Comparison of ENCODE assay signal across 29 cellular contexts in the genomic region with DNA sequence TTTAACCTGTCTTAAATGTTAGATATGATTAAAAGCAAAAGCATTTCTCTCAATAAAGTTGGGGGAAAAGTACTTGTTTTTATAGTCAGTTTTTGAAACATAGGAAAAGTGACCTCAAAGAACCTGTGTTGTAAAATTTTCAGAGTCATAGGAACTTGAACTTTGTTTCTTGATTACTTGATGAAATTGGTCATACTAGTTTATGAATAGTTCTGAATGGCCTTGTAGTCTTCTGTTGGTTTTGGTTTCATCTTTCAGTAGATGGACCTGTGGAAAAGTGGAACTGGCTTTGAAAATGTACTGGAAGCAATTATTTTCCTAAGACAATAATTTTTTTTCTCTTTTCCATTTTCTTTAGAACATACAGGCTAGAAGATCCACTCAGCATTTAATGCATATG.
"Had no signal": no experiment of that assay in that cellular context is flagged by ENCODE, and none has a peak within 500 bp of the region (broad histone marks: within the 10 kb centered on the region; RNA-seq: fewer than 3 reads in every experiment).

No MANE protein-coding gene starts in this region.

- DNase-seq: activated B cell treated with CpG ODN at 0.5 μM for 24 hours; activated CD4-positive, alpha-beta T cell treated with anti-CD3 and anti-CD28 coated beads for 48 hours; activated CD4-positive, alpha-beta T cell treated with anti-CD3 and anti-CD28 coated beads, Interleukin-2, amount 50 U/mL, for 1 hour; activated CD4-positive, alpha-beta T cell treated with anti-CD3 and anti-CD28 coated beads, Interleukin-2, amount 50 U/mL, for 48 hours; activated CD8-positive, alpha-beta memory T cell treated with anti-CD3 and anti-CD28 coated beads for 24 hours; activated CD8-positive, alpha-beta T cell treated with anti-CD3 and anti-CD28 coated beads for 36 hours; activated effector memory CD4-positive, alpha-beta T cell treated with Interleukin-2 at 50 U/mL for 16 hours; activated gamma-delta T cell treated with Interleukin-2 at 50 U/mL for 16 hours; activated naive CD4-positive, alpha-beta T cell treated with anti-CD3 and anti-CD28 coated beads, Interleukin-2, amount 50 U/mL, for 16 hours; activated naive CD4-positive, alpha-beta T cell treated with Interleukin-2 at 50 U/mL for 16 hours; activated T-cell treated with anti-CD3 and anti-CD28 coated beads, Interleukin-2, amount 50 U/mL, for 4 hours; amniotic stem cell; anterior cingulate cortex; brain microvascular endothelial cell; colonic mucosa; effector CD8-positive, alpha-beta T cell; esophagus squamous epithelium; foreskin melanocyte; T-helper 1 cell; T-helper 17 cell; T1000; WERI-Rb-1 had no signal

- H3K27ac ChIP-seq: brain microvascular endothelial cell, colonic mucosa, epithelial cell of prostate, esophagus squamous epithelium, gastroesophageal sphincter, WERI-Rb-1 had no signal

- H3K4me1 ChIP-seq: colonic mucosa, gastroesophageal sphincter had no signal

- H3K36me3 ChIP-seq: brain microvascular endothelial cell, colonic mucosa, esophagus squamous epithelium, gastroesophageal sphincter, WERI-Rb-1 had no signal

- H3K9me3 ChIP-seq: colonic mucosa, esophagus squamous epithelium, gastroesophageal sphincter had no signal

- H3K4me3 ChIP-seq: colonic mucosa, esophagus squamous epithelium, gastroesophageal sphincter had no signal

- ATAC-seq: activated CD4-positive, CD25-positive, alpha-beta regulatory T cell treated with anti-CD3 and anti-CD28 coated beads, Interleukin-2, amount 50 U/mL, for 24 hours; activated CD8-positive, alpha-beta T cell treated with anti-CD3 and anti-CD28 coated beads for 36 hours; activated T-cell treated with anti-CD3 and anti-CD28 coated beads, Interleukin-2, amount 50 U/mL, for 4 hours; activated T-helper 17 cell treated with anti-CD3 and anti-CD28 coated beads, Interleukin-2, amount 50 U/mL, for 72 hours; gastroesophageal sphincter; T-helper 17 cell had no signal

- H3K27me3 ChIP-seq: brain microvascular endothelial cell, colonic mucosa, esophagus squamous epithelium, gastroesophageal sphincter had no signal

- FAIRE-seq: bronchial epithelial cell, endometrium, endothelial cell of umbilical vein had no signal
